ENCODE assay signal across 30 cellular contexts in genomic region chr3:46730819-46731218, GRCh38. TPM values are rescaled to one million over a fixed set of nuclear protein-coding genes. Genes with fewer than 3 reads are reported as not detected.
"Had no signal": no experiment of that assay in that cellular context is flagged by ENCODE, and none has a peak within 500 bp of the region (broad histone marks: within the 10 kb centered on the region; RNA-seq: fewer than 3 reads in every experiment).

No MANE protein-coding gene starts in this region.

- H3K4me1 ChIP-seq: parathyroid adenoma, psoas muscle, right lobe of liver, sigmoid colon, thyroid gland, tibial nerve, upper lobe of left lung, vagina had no signal

- H3K27me3 ChIP-seq: right lobe of liver, sigmoid colon, thyroid gland, upper lobe of left lung, vagina had no signal

- ATAC-seq: natural killer cell treated with Interleukin-12 subunit alpha and Interleukin-12 subunit beta and Interleukin-15 and Interleukin-18, amount 100 ng/mL, for 72 hours; psoas muscle; right cardiac atrium; right lobe of liver; stimulated activated effector memory CD8-positive, alpha-beta T cell treated with anti-CD3 and anti-CD28 coated beads, Interleukin-12 subunit alpha, Interleukin-12 subunit beta, amount 100 ng/mL, for 72 hours; stimulated activated naive B cell treated with anti-CD40 and anti-IgM and Interleukin-4, amounts not matched to agents 10 μg/mL and 1 μg/mL and 100 μg/mL, for 72 hours had no signal

- H3K79me2 ChIP-seq: parathyroid adenoma had no signal

- H3K4me3 ChIP-seq: psoas muscle, right lobe of liver, sigmoid colon, stomach, thoracic aorta, thyroid gland, tibial nerve, upper lobe of left lung, vagina had no signal

- H3K27ac ChIP-seq: neutrophil, parathyroid adenoma, psoas muscle, right lobe of liver, sigmoid colon, stomach, thoracic aorta, thyroid gland, tibial nerve, upper lobe of left lung, vagina had no signal

- H3K36me3 ChIP-seq: neutrophil, right lobe of liver, sigmoid colon, stomach, thoracic aorta, thyroid gland, tibial nerve, upper lobe of left lung, vagina had no signal

- H3K9ac ChIP-seq: parathyroid adenoma had no signal

- FAIRE-seq: small intestine, urothelium cell line had no signal

- H3K9me3 ChIP-seq: neutrophil, psoas muscle, right lobe of liver, sigmoid colon, stomach, thoracic aorta, thyroid gland, tibial nerve, upper lobe of left lung, vagina had no signal

- DNase-seq: nephron progenitor cell; nucleus accumbens; psoas muscle; right cardiac atrium; right lobe of liver; sigmoid colon; small intestine; stimulated activated CD4-positive, alpha-beta T cell treated with anti-CD3 and anti-CD28 coated beads, Interleukin-15, amount 100 ng/mL, for 24 hours; stimulated activated CD4-positive, alpha-beta T cell treated with anti-CD3 and anti-CD28 coated beads, Interleukin-2, amount 100 ng/mL, for 24 hours; stimulated activated CD4-positive, alpha-beta T cell treated with anti-CD3 and anti-CD28 coated beads, Interleukin-2, amount 100 ng/mL, for 48 hours; stimulated activated CD4-positive, alpha-beta T cell treated with anti-CD3 and anti-CD28 coated beads, Interleukin-4, amount 100 ng/mL, for 24 hours; stimulated activated naive B cell treated with anti-CD40 and anti-IgM and Interleukin-4, amounts not matched to agents 10 μg/mL and 1 μg/mL and 100 μg/mL, for 72 hours; stimulated activated naive CD4-positive, alpha-beta T cell treated with Interleukin-2 at 50 U/mL for 16 hours; stomach; thyroid gland; trophoblast cell had no signal

- H2AFZ ChIP-seq: parathyroid adenoma had no signal

RNA-seq across cellular contexts. Expression of gene PRSS50, which starts 13.2 kb away (rescaled TPM):
- total RNA-seq: natural killer cell treated with Interleukin-12 subunit alpha and Interleukin-12 subunit beta and Interleukin-15 and Interleukin-18, amount 100 ng/mL, for 72 hours; osteocyte; renal cortical epithelial cell; skeletal muscle tissue; subcutaneous adipose tissue; vagina had no signal

RNA-seq across cellular contexts. Expression of gene TMIE, which starts 29.6 kb away (rescaled TPM):
- total RNA-seq: natural killer cell treated with Interleukin-12 subunit alpha and Interleukin-12 subunit beta and Interleukin-15 and Interleukin-18, amount 100 ng/mL, for 72 hours; neural crest cell; osteocyte; thoracic aorta had no signal
